6 cellular contexts compared by ENCODE assay signal in the genomic region with DNA sequence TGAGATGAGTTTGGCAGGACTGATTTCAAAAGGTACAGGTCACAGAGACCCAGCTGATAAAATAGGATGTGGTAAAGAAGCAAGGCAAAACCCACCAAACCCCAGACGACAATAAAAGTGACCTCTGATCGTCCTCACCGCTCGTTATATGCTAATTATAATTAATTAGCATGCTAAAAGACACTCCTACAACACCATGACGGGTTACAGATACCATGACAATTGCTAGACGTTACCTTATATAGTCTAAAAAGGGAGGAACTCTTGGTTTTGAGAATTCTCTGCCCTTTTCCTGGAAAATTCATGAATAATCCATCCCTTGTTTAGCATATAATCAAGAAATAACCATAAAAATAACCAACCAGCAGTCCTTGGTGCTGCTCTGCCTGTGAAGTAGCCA.
"Had no signal": no experiment of that assay in that cellular context is flagged by ENCODE, and none has a peak within 500 bp of the region (broad histone marks: within the 10 kb centered on the region; RNA-seq: fewer than 3 reads in every experiment).

No MANE protein-coding gene starts in this region.

- H3K36me3 Mint-ChIP-seq: IgD-negative memory B cell had no signal

- H3K4me3 Mint-ChIP-seq: H9, IgD-negative memory B cell had no signal

- H3K9me3 Mint-ChIP-seq: IgD-negative memory B cell had no signal

- H3K27me3 Mint-ChIP-seq: IgD-negative memory B cell had no signal

- H3K27ac Mint-ChIP-seq: IgD-negative memory B cell had no signal

- DNase-seq: GOT3, H9, HCEC 1CT, KBM-7 had no signal

- ATAC-seq: HepG2 had no signal
